32 cellular contexts compared by ENCODE assay signal in the genomic region with DNA sequence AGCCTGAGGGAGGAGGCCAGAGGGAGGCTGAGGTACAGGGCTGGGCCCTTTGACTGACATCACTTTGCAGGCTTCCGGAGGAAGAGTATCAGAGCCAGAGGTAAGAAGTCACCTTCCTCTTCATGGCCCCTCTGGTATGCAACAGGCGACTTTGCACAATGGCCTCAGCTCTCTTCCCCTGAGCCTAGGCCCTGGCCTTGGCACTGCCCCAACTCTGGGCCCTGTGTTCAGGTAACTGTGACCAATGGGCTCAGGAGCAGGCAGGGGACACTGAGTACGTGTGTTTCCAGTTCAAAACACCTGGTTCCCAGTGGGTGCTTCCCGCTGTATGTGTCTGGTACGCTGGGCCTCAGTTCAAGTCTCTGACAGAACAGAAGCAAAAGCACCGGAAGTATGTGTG. TPM values are rescaled to one million over a fixed set of nuclear protein-coding genes. Genes with fewer than 3 reads are reported as not detected.
"Had no signal": no experiment of that assay in that cellular context is flagged by ENCODE, and none has a peak within 500 bp of the region (broad histone marks: within the 10 kb centered on the region; RNA-seq: fewer than 3 reads in every experiment).

No MANE protein-coding gene starts in this region.

- ATAC-seq: activated naive CD4-positive, alpha-beta T cell treated with anti-CD3 and anti-CD28 coated beads, Interleukin-2, amount 50 U/mL, for 72 hours; activated naive CD8-positive, alpha-beta T cell treated with anti-CD3 and anti-CD28 coated beads, Interleukin-2, amount 50 U/mL, for 24 hours; activated T-cell treated with anti-CD3 and anti-CD28 coated beads, Interleukin-2, amount 50 U/mL, for 4 hours; body of pancreas; PC-3 had no signal

- H3K9me3 ChIP-seq: ascending aorta, body of pancreas, SJCRH30, SK-N-SH had no signal

- H3K9me3 Mint-ChIP-seq: activated B cell treated with CpG ODN at 0.5 μM for 24 hours; activated CD4-positive, alpha-beta memory T cell treated with anti-CD3 and anti-CD28 coated beads for 36 hours; activated CD4-positive, alpha-beta T cell treated with anti-CD3 and anti-CD28 coated beads, Interleukin-2, amount 10 ng/mL, durations not matched to agents 7 days and 5 days; activated naive CD4-positive, alpha-beta T cell treated with anti-CD3 and anti-CD28 coated beads, Interleukin-2, amount 50 U/mL, for 72 hours; activated naive CD8-positive, alpha-beta T cell treated with anti-CD3 and anti-CD28 coated beads, Interleukin-2, amount 50 U/mL, for 24 hours; activated T-cell treated with anti-CD3 and anti-CD28 coated beads, Interleukin-2, amount 50 U/mL, for 4 hours; T-helper 1 cell treated with Interleukin-12 subunit alpha and Interleukin-12 subunit beta and Interleukin-4 antibody, amounts not matched to agents 30 μg/mL and 1 μg/mL, for 36 hours had no signal

- H3K4me3 ChIP-seq: ascending aorta, body of pancreas, SJCRH30 had no signal

- H3K36me3 Mint-ChIP-seq: activated CD4-positive, alpha-beta memory T cell treated with anti-CD3 and anti-CD28 coated beads for 36 hours had no signal

- FAIRE-seq: bronchial epithelial cell had no signal

- H3K27ac Mint-ChIP-seq: activated B cell treated with CpG ODN at 0.5 μM for 24 hours; activated CD4-positive, alpha-beta memory T cell treated with anti-CD3 and anti-CD28 coated beads for 36 hours; activated CD4-positive, alpha-beta T cell treated with anti-CD3 and anti-CD28 coated beads, Interleukin-2, amount 10 ng/mL, durations not matched to agents 7 days and 5 days; activated naive CD4-positive, alpha-beta T cell treated with anti-CD3 and anti-CD28 coated beads, Interleukin-2, amount 50 U/mL, for 72 hours; activated naive CD8-positive, alpha-beta T cell treated with anti-CD3 and anti-CD28 coated beads, Interleukin-2, amount 50 U/mL, for 24 hours; T-helper 1 cell treated with Interleukin-12 subunit alpha and Interleukin-12 subunit beta and Interleukin-4 antibody, amounts not matched to agents 30 μg/mL and 1 μg/mL, for 36 hours had no signal

- H3K36me3 ChIP-seq: ascending aorta, SJCRH30 had no signal

- H3K4me2 ChIP-seq: SK-N-SH had no signal

- H3K27ac ChIP-seq: ascending aorta, body of pancreas, SJCRH30 had no signal

- H3K4me3 Mint-ChIP-seq: activated B cell treated with CpG ODN at 0.5 μM for 24 hours; activated CD4-positive, alpha-beta memory T cell treated with anti-CD3 and anti-CD28 coated beads for 36 hours; activated CD4-positive, alpha-beta T cell treated with anti-CD3 and anti-CD28 coated beads, Interleukin-2, amount 10 ng/mL, durations not matched to agents 7 days and 5 days; activated naive CD8-positive, alpha-beta T cell treated with anti-CD3 and anti-CD28 coated beads, Interleukin-2, amount 50 U/mL, for 24 hours; activated T-cell treated with anti-CD3 and anti-CD28 coated beads, Interleukin-2, amount 50 U/mL, for 4 hours; T-helper 1 cell treated with Interleukin-12 subunit alpha and Interleukin-12 subunit beta and Interleukin-4 antibody, amounts not matched to agents 30 μg/mL and 1 μg/mL, for 36 hours had no signal

- H3K9ac ChIP-seq: SK-N-SH had no signal

- DNase-seq: activated B cell treated with CpG ODN at 0.5 μM for 24 hours; activated CD4-positive, alpha-beta memory T cell treated with anti-CD3 and anti-CD28 coated beads for 36 hours; activated CD4-positive, alpha-beta T cell treated with anti-CD3 and anti-CD28 coated beads for 1 hour; activated CD4-positive, alpha-beta T cell treated with anti-CD3 and anti-CD28 coated beads, Interleukin-2, amount 10 ng/mL, durations not matched to agents 7 days and 5 days; activated CD8-positive, alpha-beta memory T cell treated with anti-CD3 and anti-CD28 coated beads for 24 hours; activated effector memory CD4-positive, alpha-beta T cell treated with anti-CD3 and anti-CD28 coated beads, Interleukin-2, amount 50 U/mL, for 16 hours; activated naive CD4-positive, alpha-beta T cell treated with Interleukin-2 at 50 U/mL for 16 hours; activated naive CD8-positive, alpha-beta T cell treated with anti-CD3 and anti-CD28 coated beads, Interleukin-2, amount 50 U/mL, for 24 hours; activated T-cell treated with anti-CD3 and anti-CD28 coated beads, Interleukin-2, amount 50 U/mL, for 4 hours; amniotic stem cell; body of pancreas; central memory CD4-positive, alpha-beta T cell; IMR-90; KG1; NCI-H1092; NCI-H1417; NCI-H2029; NCI-H2107; NCI-H2171 treated with DMSO at 0.1 percent for 48 hours; NCI-H226; NCI-H526; PC-3; Right ventricle myocardium superior; RPMI8226; SJCRH30; SK-N-SH had no signal

RNA-seq across cellular contexts. Expression of gene PAX2, which starts 12.1 kb away (rescaled TPM):
- total RNA-seq: activated B cell treated with CpG ODN at 0.5 μM for 24 hours; activated CD4-positive, alpha-beta memory T cell treated with anti-CD3 and anti-CD28 coated beads for 36 hours; activated CD4-positive, alpha-beta T cell treated with anti-CD3 and anti-CD28 coated beads, Interleukin-2, amount 10 ng/mL, durations not matched to agents 7 days and 5 days; activated naive CD4-positive, alpha-beta T cell treated with anti-CD3 and anti-CD28 coated beads, Interleukin-2, amount 50 U/mL, for 72 hours; activated T-cell treated with anti-CD3 and anti-CD28 coated beads, Interleukin-2, amount 50 U/mL, for 4 hours; ascending aorta; bronchial epithelial cell; IMR-90; MCF 10A; NCI-H460; PC-3; Right ventricle myocardium superior had no signal
- polyA plus RNA-seq: IMR-90, SK-N-SH had no signal
